In genomic region chr2:167675906-167676305, GRCh38 we compare ENCODE assay signal across 1 cellular context.
TF ChIP-seq lines count a peak whose summit lies in the region.

No MANE protein-coding gene starts in this region.

TF ChIP-seq in WTC11, 78 proteins besides CTCF, POLR2A, EP300 and RAD21 (continued from another document):
- TF ChIP-seq ARID4B (CRISPR knock-in tag; IDR thresholded peaks at IDR 0.05; ENCODE audit: borderline replicate concordance) (no peak), HMGXB4 (CRISPR knock-in tag; IDR thresholded peaks at IDR 0.05) (no peak), ESRRA (CRISPR knock-in tag; IDR thresholded peaks at IDR 0.05; ENCODE audit: borderline replicate concordance) (no peak), ERG (CRISPR knock-in tag; IDR thresholded peaks at IDR 0.05) (no peak)
TF ChIP-seq in WTC11: peak in this region for 0.
